In the genomic region with DNA sequence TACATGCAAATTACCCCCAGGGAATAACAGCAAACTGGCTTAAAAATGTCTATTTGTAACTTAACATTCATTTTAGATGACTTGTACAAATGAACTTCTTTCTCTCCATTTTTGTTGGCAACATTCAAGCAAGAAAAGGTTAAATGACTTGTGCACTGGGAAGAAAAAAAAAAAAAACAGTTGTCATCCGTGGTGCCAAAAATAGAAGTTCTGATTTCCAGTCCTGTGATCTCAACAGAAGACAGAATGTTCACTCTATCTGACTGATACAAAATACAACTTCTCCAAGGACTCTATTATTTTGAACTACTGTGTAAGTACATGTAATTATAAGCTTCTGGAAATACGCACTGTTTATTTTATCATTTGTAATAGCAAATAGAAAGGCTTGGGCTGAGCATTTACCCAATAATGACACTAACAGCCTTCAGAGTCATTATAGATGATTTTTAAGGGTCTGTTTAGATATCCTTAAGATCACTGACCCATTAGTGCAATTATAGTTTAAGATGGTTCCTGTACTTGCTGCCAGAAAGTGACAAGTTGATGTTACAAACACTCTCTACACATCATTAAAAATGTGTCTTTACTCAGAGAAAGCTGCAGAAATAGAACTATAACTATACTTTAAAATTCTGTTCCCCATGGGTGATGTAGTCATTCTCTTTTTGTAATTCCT, we compare ENCODE assay signal across 18 cellular contexts. TPM values are rescaled to one million over a fixed set of nuclear protein-coding genes. Genes with fewer than 3 reads are reported as not detected.
DNase-seq lines count a peak whose midpoint lies in the region; ATAC-seq and TF ChIP-seq lines count a peak whose summit lies in the region.
"Had no signal": no experiment of that assay in that cellular context is flagged by ENCODE, and none has a peak within 500 bp of the region (broad histone marks: within the 10 kb centered on the region; RNA-seq: fewer than 3 reads in every experiment).

No MANE protein-coding gene starts in this region.

- DNase-seq in NCI-H146 (lab: John Stamatoyannopoulos, UW) (peak; percentile 18), NCI-H146 treated with DMSO at 0.1 percent for 48 hours (lab: John Stamatoyannopoulos, UW; ENCODE audit: unreplicated experiment) (no peak), cerebellar cortex (ENCODE audit: low spot score) (peak; percentile 75), iris pigment epithelial cell (ENCODE audit: low read depth) (peak; percentile 36), tibial artery (no peak), aorta (no peak)
- DNase-seq: 8988T; activated gamma-delta T cell; brain microvascular endothelial cell; CD4-positive, alpha-beta T cell; endodermal cell; left lung; NCI-H2171 had no signal

- no peak overlapping the region for H3K4me3 ChIP-seq in tibial artery
- no peak overlapping the region for H3K4me3 ChIP-seq in aorta (ENCODE audit: low read length in 2 of 2)
- H3K4me3 ChIP-seq: hepatocyte, left lung had no signal

- WGBS in aorta, 2 donors = 27 to 29% methylated on average over 2 of the region's 2 CpGs

- H3K27me3 ChIP-seq in tibial artery (no peaks in the 10 kb centered on the region), aorta (ENCODE audit: control insufficient read depth in 1 of 2, insufficient read depth in 2 of 2, low read length in 1 of 2) (no peaks in the 10 kb centered on the region)
- H3K27me3 ChIP-seq: brain microvascular endothelial cell, hepatocyte, left lung had no signal

- H3K27ac ChIP-seq in tibial artery (peak overlapping the region; percentile 26 to 49), aorta (ENCODE audit: low read depth in 1 of 2, low read length in 2 of 2) (no peak overlapping the region)
- H3K27ac ChIP-seq: brain microvascular endothelial cell, hepatocyte, KMS-11, left lung had no signal

- TF ChIP-seq CTCF in tibial artery (IDR thresholded peaks at IDR 0.05) = no peak

- H3K4me1 ChIP-seq in tibial artery = peaks cover 0 to 33% (median 10%) of the 10 kb centered on the region in 4 donors
- H3K4me1 ChIP-seq in aorta (ENCODE audit: control insufficient read depth in 1 of 2, insufficient read depth in 2 of 2, low read length in 2 of 2) = no peaks in the 10 kb centered on the region
- H3K4me1 ChIP-seq: left lung had no signal

- ATAC-seq in GM19452 (IDR thresholded peaks at IDR 0.05; ENCODE audit: unreplicated experiment) (no peak), aorta (ENCODE audit: low FRiP score) (no peak), HG02759 (IDR thresholded peaks at IDR 0.05; ENCODE audit: unreplicated experiment) (no peak)
- ATAC-seq: left lung had no signal

- H3K9me3 ChIP-seq in tibial artery = no peaks in the 10 kb centered on the region
- no peaks in the 10 kb centered on the region for H3K9me3 ChIP-seq in aorta (ENCODE audit: control insufficient read depth, low read length)

- intact Hi-C loops in tibial artery (cut with DNase I; ENCODE audit: low total_unique reads) (no loop called here), aorta (cut with DNase I) (no loop called here)

- H3K36me3 ChIP-seq in tibial artery (no peaks in the 10 kb centered on the region), aorta (ENCODE audit: control insufficient read depth in 1 of 2, insufficient read depth in 2 of 2, low read length in 1 of 2) (no peaks in the 10 kb centered on the region)
- H3K36me3 ChIP-seq: brain microvascular endothelial cell, left lung had no signal

RNA-seq across cellular contexts. Expression of gene LIN7A, which starts 59.9 kb away (rescaled TPM):
- total RNA-seq in aorta = 1 to 10 TPM; 5.7 to 5.8 TPM
- 1 to 10 TPM in 1 of 2 donors, under 1 TPM in 1; 0.08 to 1.4 TPM for polyA plus RNA-seq in aorta
- total RNA-seq: activated CD8-positive, alpha-beta memory T cell treated with anti-CD3 and anti-CD28 coated beads for 36 hours; CD4-positive, alpha-beta T cell had no signal

Comparison
In these comparisons a context has a peak if more than half of its experiments do, and no peak if none do; other contexts are left out.
1. DNase-seq: peak in NCI-H146 (single experiment), cerebellar cortex (single experiment) and iris pigment epithelial cell (single experiment); none in NCI-H146 treated with DMSO at 0.1 percent for 48 hours (single experiment), tibial artery (0 of 2) and aorta (0 of 2).
2. H3K27ac ChIP-seq: peak in tibial artery (2 of 2); none in aorta (0 of 2).